In genomic region chr7:48505061-48505460, GRCh38 we compare ENCODE assay signal across 15 cellular contexts.
"Had no signal": no experiment of that assay in that cellular context is flagged by ENCODE, and none has a peak within 500 bp of the region (broad histone marks: within the 10 kb centered on the region; RNA-seq: fewer than 3 reads in every experiment).

No MANE protein-coding gene starts in this region.

- H3K36me3 ChIP-seq: left ventricle myocardium inferior, ovary, right atrium auricular region, tibial nerve, uterus had no signal

- H3K27ac ChIP-seq: left ventricle myocardium inferior, ovary, right atrium auricular region, skin epidermis, spleen, tibial nerve, uterus had no signal

- H3K9me3 ChIP-seq: left ventricle myocardium inferior, ovary, right atrium auricular region, spleen, tibial nerve, uterus had no signal

- DNase-seq: hypothalamus; islet precursor cell; left ventricle myocardium inferior; mesendoderm; naive thymus-derived CD4-positive, alpha-beta T cell; ovary; spleen; stimulated activated CD4-positive, alpha-beta T cell treated with anti-CD3 and anti-CD28 coated beads, Interleukin-4, amount 100 ng/mL, for 24 hours; stimulated activated naive CD4-positive, alpha-beta T cell; substantia nigra; uterus had no signal

- H3K4me1 ChIP-seq: left ventricle myocardium inferior, right atrium auricular region, spleen, tibial nerve, uterus had no signal

- H3K4me3 ChIP-seq: left ventricle myocardium inferior, lung, ovary, right atrium auricular region, skin epidermis, spleen, tibial nerve, uterus had no signal

- H3K27me3 ChIP-seq: ovary, right atrium auricular region, spleen, tibial nerve, uterus had no signal
